In genomic region chr3:32443471-32443870, GRCh38 we compare ENCODE assay signal across 13 cellular contexts. TPM values are rescaled to one million over a fixed set of nuclear protein-coding genes. Genes with fewer than 3 reads are reported as not detected.
A peak's percentile ranks its signal among the peaks of the same experiment; 100 is the strongest.
DNase-seq lines count a peak whose midpoint lies in the region; ATAC-seq and TF ChIP-seq lines count a peak whose summit lies in the region.
"Had no signal": no experiment of that assay in that cellular context is flagged by ENCODE, and none has a peak within 500 bp of the region (broad histone marks: within the 10 kb centered on the region; RNA-seq: fewer than 3 reads in every experiment).

No MANE protein-coding gene starts in this region.

- H3K36me3 ChIP-seq in breast epithelium = no peaks in the 10 kb centered on the region
- H3K36me3 ChIP-seq: upper lobe of left lung had no signal

- CTCF ChIA-PET in Calu3 (lab: Charles Lee) = no interaction called here

- peaks cover 3% of the 10 kb centered on the region for H3K9me3 Mint-ChIP-seq in Calu3 (ENCODE audit: low read depth, unreplicated experiment)
- H3K9me3 Mint-ChIP-seq in naive B cell = no peaks in the 10 kb centered on the region

- no peaks in the 10 kb centered on the region for H3K27me3 ChIP-seq in breast epithelium
- H3K27me3 ChIP-seq: upper lobe of left lung had no signal

- H3K27ac Mint-ChIP-seq in Calu3 (ENCODE audit: unreplicated experiment) (peak overlapping the region; percentile 39), naive B cell (peak overlapping the region in 4 of 6 donors; percentile 53 to 93 (median 70))

- H3K27ac ChIP-seq in breast epithelium = peak overlapping the region; percentile 39 to 41

- H3K4me1 Mint-ChIP-seq in Calu3 (ENCODE audit: low read depth, unreplicated experiment) (peaks cover 48% of the 10 kb centered on the region), naive B cell (peaks cover 61 to 78% (median 76%) of the 10 kb centered on the region in 3 donors)

- peak; percentile 20 for DNase-seq in Calu3
- DNase-seq in MV-4-11 (lab: John Stamatoyannopoulos, UW) = peak; percentile 53
- peak in 1 of 2 donors; percentile 14 for DNase-seq in breast epithelium (ENCODE audit: low spot score in 2 of 2)
- DNase-seq in naive B cell = no peak
- DNase-seq in NCI-H2171 (lab: John Stamatoyannopoulos, UW) = no peak
- DNase-seq: activated CD4-positive, alpha-beta T cell treated with anti-CD3 and anti-CD28 coated beads for 1 hour; DMS153; hypothalamus; NCI-H1436; upper lobe of left lung had no signal

- H3K4me3 Mint-ChIP-seq in Calu3 (ENCODE audit: low read depth, unreplicated experiment) = no peak overlapping the region
- H3K4me3 Mint-ChIP-seq in naive B cell = peak overlapping the region in 1 of 8 donors; percentile 35

- H3K36me3 Mint-ChIP-seq in Calu3 (ENCODE audit: insufficient read depth, unreplicated experiment) (peaks cover 68% of the 10 kb centered on the region), naive B cell (peaks cover 5 to 29% of the 10 kb centered on the region in 2 donors)

- no peak for TF ChIP-seq POLR2A in breast epithelium (IDR thresholded peaks at IDR 0.05)

- no peak overlapping the region for H3K4me3 ChIP-seq in breast epithelium
- H3K4me3 ChIP-seq: upper lobe of left lung had no signal

- H3K27me3 Mint-ChIP-seq in Calu3 (ENCODE audit: unreplicated experiment) (no peaks in the 10 kb centered on the region), naive B cell (no peaks in the 10 kb centered on the region)

- intact Hi-C loops in Calu3 (cut with micrococcal nuclease; ENCODE audit: unreplicated experiment) = no loop called here
- intact Hi-C loops in breast epithelium (cut with DNase I; ENCODE audit: low total_unique reads) = no loop called here

- no peak for TF ChIP-seq CTCF in Calu3 (IDR thresholded peaks at IDR 0.05; ENCODE audit: unreplicated experiment)
- no peak for TF ChIP-seq CTCF in breast epithelium (IDR thresholded peaks at IDR 0.05)

- no TSS peak for BruUV-seq in Calu3 (replicated peaks; lab: Mats Ljungman, UMichigan)

- peaks cover 0 to 2% of the 10 kb centered on the region in 2 donors for H3K4me1 ChIP-seq in breast epithelium

- ATAC-seq in naive B cell (ENCODE audit: low read depth in 2 of 2) = no peak
- ATAC-seq in HG02870 (IDR thresholded peaks at IDR 0.05; ENCODE audit: unreplicated experiment) = no peak
- ATAC-seq in GM18870 (IDR thresholded peaks at IDR 0.05; ENCODE audit: unreplicated experiment) = no peak
- no peak for ATAC-seq in GM18519 (IDR thresholded peaks at IDR 0.05; ENCODE audit: low FRiP score, unreplicated experiment)

- H3K9me3 ChIP-seq in breast epithelium = no peaks in the 10 kb centered on the region
- H3K9me3 ChIP-seq: upper lobe of left lung had no signal

RNA-seq across cellular contexts. Expression of gene CMTM7, which starts 51.8 kb away (rescaled TPM):
- total RNA-seq in Calu3 (2022) = 113 and 131 TPM in 2 replicates
- 100 to 1,000 TPM in 1 of 3 donors, 10 to 100 TPM in 2; 16.8 to 111 (median 58.0) TPM for total RNA-seq in breast epithelium
- 100 to 1,000 TPM in 2 of 6 donors, 10 to 100 TPM in 4; 56.8 to 116 (median 73.3) TPM for polyA plus RNA-seq in naive B cell (ENCODE audit: low read depth in 6 of 6)

RNA-seq across cellular contexts. Expression of gene CMTM6, which starts 59.2 kb away (rescaled TPM):
- 89.8 and 107 TPM in 2 replicates for total RNA-seq in Calu3 (2022)
- total RNA-seq in breast epithelium = 100 to 1,000 TPM in 1 of 3 donors, 10 to 100 TPM in 2; 52.6 to 151 (median 89.5) TPM
- polyA plus RNA-seq in naive B cell (ENCODE audit: low read depth in 6 of 6) = 100 to 1,000 TPM in 4 of 6 donors, 10 to 100 TPM in 2; 89.7 to 156 (median 106) TPM

Comparison
In these comparisons a context has a peak if more than half of its experiments do, and no peak if none do; other contexts are left out.
1. DNase-seq: peak in Calu3 (single experiment) and MV-4-11 (single experiment); none in naive B cell (single experiment) and NCI-H2171 (single experiment).